Comparison of ENCODE assay signal across 16 cellular contexts in genomic region chr15:42819781-42820180, GRCh38.
"Had no signal": no experiment of that assay in that cellular context is flagged by ENCODE, and none has a peak within 500 bp of the region (broad histone marks: within the 10 kb centered on the region; RNA-seq: fewer than 3 reads in every experiment).

No MANE protein-coding gene starts in this region.

- DNase-seq: effector memory CD8-positive, alpha-beta T cell; gastrocnemius medialis; mesendoderm; naive B cell; nephron progenitor cell; posterior cingulate gyrus; small intestine; stimulated activated CD4-positive, alpha-beta T cell treated with anti-CD3 and anti-CD28 coated beads, Interleukin-12 subunit alpha, Interleukin-12 subunit beta, amount 100 ng/mL, for 4 hours; stimulated activated naive CD4-positive, alpha-beta T cell; stomach; substantia nigra; transverse colon had no signal

- FAIRE-seq: colon, small intestine had no signal

- ATAC-seq: effector memory CD8-positive, alpha-beta T cell; gastrocnemius medialis had no signal

- H3K4me3 ChIP-seq: esophagus muscularis mucosa, gastrocnemius medialis, right atrium auricular region, stomach, thoracic aorta, transverse colon had no signal
